Comparison of ENCODE assay signal across 8 cellular contexts in genomic region chr9:137745541-137745991, GRCh38.
DNase-seq lines count a peak whose midpoint lies in the region; ATAC-seq and TF ChIP-seq lines count a peak whose summit lies in the region.

No MANE protein-coding gene starts in this region.

- peak overlapping the region in 2 of 5 donors; percentile 9 to 62 for H3K4me3 Mint-ChIP-seq in immature natural killer cell

- DNase-seq in RWPE1 (ENCODE audit: low spot score) (no peak), immature natural killer cell (peak; percentile 14 to 40 (median 30)), NCI-H524 treated with DMSO at 0.1 percent for 48 hours (lab: John Stamatoyannopoulos, UW) (no peak), RKO (ENCODE audit: low spot score) (no peak)
- DNase-seq in stimulated activated naive CD4-positive, alpha-beta T cell (lab: John Stamatoyannopoulos, UW) = no peak

- CTCF ChIA-PET in RWPE1 (lab: Yijun Ruan, JAX) = interaction anchor here (0.6 to 1.6 kb wide), 2 partner anchors 72 to 127 kb away, joined by 4 read pairs; partner anchors contain the start of gene EHMT1

- peaks cover 31 to 58% of the 10 kb centered on the region in 2 donors for H3K4me1 Mint-ChIP-seq in immature natural killer cell

- no peaks in the 10 kb centered on the region for H3K9me3 Mint-ChIP-seq in immature natural killer cell

- H3K27ac Mint-ChIP-seq in immature natural killer cell = peak overlapping the region; percentile 53 to 89 (median 81)

- H3K27me3 Mint-ChIP-seq in immature natural killer cell (ENCODE audit: low read depth in 3 of 3) = peaks cover 0 to 5% (median 2%) of the 10 kb centered on the region in 3 donors

- TF ChIP-seq CTCF in C4-2B (conservative IDR thresholded peaks at IDR 0.05) (no peak), RWPE1 (conservative IDR thresholded peaks at IDR 0.05; ENCODE audit: low read depth) (no peak)

- H3K36me3 Mint-ChIP-seq in immature natural killer cell = peaks cover 7 to 26% (median 14%) of the 10 kb centered on the region in 3 donors

- peak; percentile 62 for ATAC-seq in GM19023 (IDR thresholded peaks at IDR 0.05; ENCODE audit: unreplicated experiment)
- peak; percentile 64 for ATAC-seq in HG03108 (IDR thresholded peaks at IDR 0.05; ENCODE audit: unreplicated experiment)

- POLR2A ChIA-PET in RWPE1 (lab: Yijun Ruan, JAX; ENCODE audit: low non-redundant PET) = no interaction called here

- H3K27ac ChIP-seq in C4-2B = peak overlapping the region; percentile 83
- peak overlapping the region; percentile 13 for H3K27ac ChIP-seq in RWPE1

Comparison
In these comparisons a context has a peak if more than half of its experiments do, and no peak if none do; other contexts are left out.
1. DNase-seq: peak in immature natural killer cell (3 of 3); none in RWPE1 (single experiment), NCI-H524 treated with DMSO at 0.1 percent for 48 hours (single experiment), stimulated activated naive CD4-positive, alpha-beta T cell (0 of 6) and RKO (single experiment).